ENCODE assay signal across 11 cellular contexts in genomic region chr10:28254290-28254985, GRCh38. TPM values are rescaled to one million over a fixed set of nuclear protein-coding genes. Genes with fewer than 3 reads are reported as not detected.
A peak's percentile ranks its signal among the peaks of the same experiment; 100 is the strongest.
DNase-seq lines count a peak whose midpoint lies in the region; TF ChIP-seq lines count a peak whose summit lies in the region.
"Had no signal": no experiment of that assay in that cellular context is flagged by ENCODE, and none has a peak within 500 bp of the region (broad histone marks: within the 10 kb centered on the region; RNA-seq: fewer than 3 reads in every experiment).

No MANE protein-coding gene starts in this region.

- H3K4me1 Mint-ChIP-seq in mesothelial cell of epicardium, result peaks cover 9% of the 10 kb centered on the region
- H3K4me1 Mint-ChIP-seq: neural progenitor cell had no signal

- peak overlapping the region; percentile 37 to 69 for H3K27ac ChIP-seq in coronary artery
- H3K27ac ChIP-seq: neural progenitor cell had no signal

- H3K27ac Mint-ChIP-seq in mesothelial cell of epicardium, result peak overlapping the region; percentile 13
- H3K27ac Mint-ChIP-seq: neural progenitor cell had no signal

- H3K4me3 ChIP-seq in AG04449 (ENCODE audit: low read depth, low read length) (no peak overlapping the region), coronary artery (peak overlapping the region; percentile 11)
- H3K4me3 ChIP-seq: neural progenitor cell had no signal

- H3K9me3 Mint-ChIP-seq in mesothelial cell of epicardium, result no peaks in the 10 kb centered on the region
- H3K9me3 Mint-ChIP-seq: neural progenitor cell, T-cell had no signal

- H3K36me3 Mint-ChIP-seq in mesothelial cell of epicardium, result no peaks in the 10 kb centered on the region
- H3K36me3 Mint-ChIP-seq: neural progenitor cell, T-cell had no signal

- H3K4me3 Mint-ChIP-seq in mesothelial cell of epicardium, result no peak overlapping the region
- H3K4me3 Mint-ChIP-seq: neural progenitor cell, T-cell had no signal

- H3K27me3 Mint-ChIP-seq in mesothelial cell of epicardium (ENCODE audit: low read depth), result no peaks in the 10 kb centered on the region
- H3K27me3 Mint-ChIP-seq: T-cell had no signal

- TF ChIP-seq CTCF in AG04449 (IDR thresholded peaks at IDR 0.05; ENCODE audit: insufficient read depth, low read length, missing control alignments), result no peak
- TF ChIP-seq CTCF in coronary artery (IDR thresholded peaks at IDR 0.05), result no peak
- TF ChIP-seq CTCF in mesothelial cell of epicardium (IDR thresholded peaks at IDR 0.05; ENCODE audit: unreplicated experiment), result no peak

- POLR2A ChIA-PET in AG04449 (lab: Yijun Ruan, JAX), result interaction anchor here (0.7 kb wide), 1 partner anchor 45 kb away, joined by 7 read pairs; no protein-coding TSS in a partner anchor

- CTCF ChIA-PET in AG04449 (lab: Yijun Ruan, JAX), result interaction anchor here (0.6 to 10.2 kb wide), 8 partner anchors 9 to 697 kb away, joined by 3 to 399 read pairs (median 3); partner anchors contain the start of gene MPP7

- DNase-seq in AG04449 (ENCODE audit: low read depth, low spot score) (peak; percentile 52), HS-27A (ENCODE audit: low read depth) (peak; percentile 24), coronary artery (ENCODE audit: low spot score) (no peak), mesothelial cell of epicardium (ENCODE audit: low spot score in 2 of 2, unreplicated experiment in 2 of 2) (no peak), NCI-H82 treated with DMSO at 0.1 percent for 48 hours (lab: John Stamatoyannopoulos, UW; ENCODE audit: unreplicated experiment) (no peak), pons (ENCODE audit: low spot score) (no peak), activated gamma-delta T cell (lab: John Stamatoyannopoulos, UW) (no peak), NCI-H187 treated with DMSO at 0.1 percent for 48 hours (lab: John Stamatoyannopoulos, UW) (no peak)
- DNase-seq: NCI-H510A treated with DMSO at 0.1 percent for 48 hours, T-cell had no signal

RNA-seq across cellular contexts. Expression of gene MPP7, which starts 48.4 kb away (rescaled TPM):
- total RNA-seq in mesothelial cell of epicardium, result 10.6 to 12.6 TPM (median 12.4 TPM) in 3 replicates

Comparison
In these comparisons a context has a peak if more than half of its experiments do, and no peak if none do; other contexts are left out.
1. DNase-seq: peak in AG04449 (single experiment) and HS-27A (single experiment); none in coronary artery (single experiment), mesothelial cell of epicardium (0 of 2), NCI-H82 treated with DMSO at 0.1 percent for 48 hours (single experiment), pons (single experiment), activated gamma-delta T cell (single experiment) and NCI-H187 treated with DMSO at 0.1 percent for 48 hours (single experiment).